Comparison of ENCODE assay signal across 20 cellular contexts in the genomic region with DNA sequence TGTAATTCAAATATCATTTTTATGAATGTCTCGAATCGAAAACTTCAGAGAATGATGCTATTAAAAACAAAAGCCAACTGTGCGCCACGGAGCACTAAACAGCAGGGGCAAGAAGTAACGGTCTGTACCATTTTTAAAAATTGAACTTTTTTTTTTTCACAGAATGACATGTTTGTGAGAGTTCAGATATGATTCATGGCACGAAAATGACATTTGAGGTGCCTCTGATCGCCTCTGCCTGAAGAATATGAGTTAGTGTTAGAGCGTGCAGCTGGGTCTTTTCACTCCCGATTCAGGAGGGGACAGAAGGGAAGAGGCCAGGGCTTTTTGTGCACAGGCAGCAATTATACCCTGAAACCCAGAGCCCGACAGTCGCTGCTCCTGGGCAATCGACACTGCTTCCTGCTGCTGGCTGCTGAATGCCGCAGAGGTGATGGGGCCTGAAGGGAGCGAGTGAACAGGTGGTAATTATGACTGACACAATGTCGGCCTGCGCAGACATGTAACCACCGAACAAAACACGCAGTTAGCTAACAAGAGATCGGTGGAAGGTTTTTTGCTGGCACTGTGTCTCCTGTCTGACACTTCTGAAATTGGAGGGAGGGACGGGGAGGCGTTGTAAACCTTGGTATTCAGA.
DNase-seq lines count a peak whose midpoint lies in the region; ATAC-seq and TF ChIP-seq lines count a peak whose summit lies in the region.
"Had no signal": no experiment of that assay in that cellular context is flagged by ENCODE, and none has a peak within 500 bp of the region (broad histone marks: within the 10 kb centered on the region; RNA-seq: fewer than 3 reads in every experiment).

No MANE protein-coding gene starts in this region.

- ATAC-seq in foreskin keratinocyte (peak; percentile 87), Right ventricle myocardium inferior (no peak), gastroesophageal sphincter (no peak)
- peak; percentile 85 for ATAC-seq in stimulated activated effector memory CD8-positive, alpha-beta T cell treated with anti-CD3 and anti-CD28 coated beads, Interleukin-12 subunit alpha, Interleukin-12 subunit beta, amount 100 ng/mL, for 72 hours
- ATAC-seq: left ventricle myocardium superior; naive thymus-derived CD4-positive, alpha-beta T cell; right cardiac atrium had no signal

- no peaks in the 10 kb centered on the region for H3K36me3 Mint-ChIP-seq in stimulated activated effector memory CD8-positive, alpha-beta T cell treated with anti-CD3 and anti-CD28 coated beads, Interleukin-12 subunit alpha, Interleukin-12 subunit beta, amount 100 ng/mL, for 72 hours
- H3K36me3 Mint-ChIP-seq in Caco-2 (ENCODE audit: insufficient read depth, unreplicated experiment): no peaks in the 10 kb centered on the region

- no peak for TF ChIP-seq CTCF in foreskin keratinocyte (conservative IDR thresholded peaks at IDR 0.05)
- no peak for TF ChIP-seq CTCF in Caco-2 (IDR thresholded peaks at IDR 0.05; ENCODE audit: insufficient read depth in 1 of 2, low read depth in 1 of 2, low read length in 1 of 2, severe bottlenecking in 1 of 2, unreplicated experiment in 1 of 2)
- no peak for TF ChIP-seq CTCF in gastroesophageal sphincter (IDR thresholded peaks at IDR 0.05)

- H3K27ac ChIP-seq in foreskin keratinocyte (no peak overlapping the region), gastroesophageal sphincter (no peak overlapping the region)
- H3K27ac ChIP-seq: ascending aorta, coronary artery, RWPE1, upper lobe of left lung had no signal

- WGBS in gastroesophageal sphincter (ENCODE audit: low coverage in 1 of 2), 2 donors: 33 to 55% methylated on average over 6 to 21 of the region's 21 CpGs

- H3K4me1 Mint-ChIP-seq in stimulated activated effector memory CD8-positive, alpha-beta T cell treated with anti-CD3 and anti-CD28 coated beads, Interleukin-12 subunit alpha, Interleukin-12 subunit beta, amount 100 ng/mL, for 72 hours: peaks cover 12% of the 10 kb centered on the region
- no peaks in the 10 kb centered on the region for H3K4me1 Mint-ChIP-seq in Caco-2 (ENCODE audit: low read depth, unreplicated experiment)
- H3K4me1 Mint-ChIP-seq: naive thymus-derived CD4-positive, alpha-beta T cell had no signal

- POLR2A ChIA-PET in Caco-2 (lab: Charles Lee): no interaction called here

- no peaks in the 10 kb centered on the region for H3K36me3 ChIP-seq in Caco-2 (ENCODE audit: control insufficient read depth, insufficient read depth, low read length)
- no peaks in the 10 kb centered on the region for H3K36me3 ChIP-seq in gastroesophageal sphincter
- H3K36me3 ChIP-seq: ascending aorta, upper lobe of left lung had no signal

- peak overlapping the region; percentile 54 for H3K4me3 Mint-ChIP-seq in stimulated activated effector memory CD8-positive, alpha-beta T cell treated with anti-CD3 and anti-CD28 coated beads, Interleukin-12 subunit alpha, Interleukin-12 subunit beta, amount 100 ng/mL, for 72 hours
- no peak overlapping the region for H3K4me3 Mint-ChIP-seq in Caco-2 (ENCODE audit: unreplicated experiment)
- H3K4me3 Mint-ChIP-seq: activated T-helper 1 cell treated with anti-CD3 and anti-CD28 coated beads, Interleukin-12 subunit alpha, Interleukin-12 subunit beta, Interleukin-2, Interleukin-4 antibody, amounts not matched to agents 30 ng/mL and 10 ng/mL and 1 ng/mL, durations not matched to agents 14 hours and 24 hours and 36 hours; naive thymus-derived CD4-positive, alpha-beta T cell had no signal

- TF ChIP-seq EP300 in gastroesophageal sphincter (IDR thresholded peaks at IDR 0.05): no peak

- CTCF ChIA-PET in Caco-2 (lab: Charles Lee): no interaction called here

- no peak for TF ChIP-seq POLR2A in gastroesophageal sphincter (IDR thresholded peaks at IDR 0.05)

- H3K27ac Mint-ChIP-seq in stimulated activated effector memory CD8-positive, alpha-beta T cell treated with anti-CD3 and anti-CD28 coated beads, Interleukin-12 subunit alpha, Interleukin-12 subunit beta, amount 100 ng/mL, for 72 hours: peak overlapping the region; percentile 47
- no peak overlapping the region for H3K27ac Mint-ChIP-seq in Caco-2 (ENCODE audit: unreplicated experiment)
- H3K27ac Mint-ChIP-seq: activated T-helper 1 cell treated with anti-CD3 and anti-CD28 coated beads, Interleukin-12 subunit alpha, Interleukin-12 subunit beta, Interleukin-2, Interleukin-4 antibody, amounts not matched to agents 30 ng/mL and 10 ng/mL and 1 ng/mL, durations not matched to agents 14 hours and 24 hours and 36 hours; naive thymus-derived CD4-positive, alpha-beta T cell had no signal

- intact Hi-C loops in Caco-2 (cut with micrococcal nuclease; ENCODE audit: unreplicated experiment) (no loop called here), Right ventricle myocardium inferior (cut with DNase I) (no loop called here)

- no TSS peak for BruUV-seq in Caco-2 (replicated peaks; lab: Mats Ljungman, UMichigan)

- H3K4me1 ChIP-seq in foreskin keratinocyte (no peaks in the 10 kb centered on the region), Caco-2 (no peaks in the 10 kb centered on the region), gastroesophageal sphincter (no peaks in the 10 kb centered on the region)
- H3K4me1 ChIP-seq: ascending aorta, upper lobe of left lung had no signal

- peaks cover 5% of the 10 kb centered on the region for H3K27me3 Mint-ChIP-seq in Caco-2 (ENCODE audit: insufficient read depth, unreplicated experiment)
- H3K27me3 Mint-ChIP-seq: CD4-positive, alpha-beta memory T cell; naive thymus-derived CD4-positive, alpha-beta T cell had no signal

- no peaks in the 10 kb centered on the region for H3K27me3 ChIP-seq in foreskin keratinocyte
- H3K27me3 ChIP-seq in Caco-2 (replicated peaks; ENCODE audit: control insufficient read depth, insufficient read depth, low read length): no peaks in the 10 kb centered on the region
- no peaks in the 10 kb centered on the region for H3K27me3 ChIP-seq in gastroesophageal sphincter
- H3K27me3 ChIP-seq: ascending aorta, upper lobe of left lung had no signal

- H3K9me3 ChIP-seq in Caco-2 (no peaks in the 10 kb centered on the region), gastroesophageal sphincter (no peaks in the 10 kb centered on the region)
- H3K9me3 ChIP-seq: ascending aorta, upper lobe of left lung had no signal

- DNase-seq in NCI-H2081 (lab: John Stamatoyannopoulos, UW) (peak; percentile 2 to 64), NCI-H2081 treated with DMSO at 0.1 percent for 48 hours (lab: John Stamatoyannopoulos, UW) (no peak), NCI-H345 treated with DMSO at 0.1 percent for 48 hours (lab: John Stamatoyannopoulos, UW; ENCODE audit: unreplicated experiment) (peak; percentile 37), foreskin keratinocyte (peak; percentile 31 to 73), Caco-2 (no peak), Right ventricle myocardium inferior (ENCODE audit: missing footprints) (no peak)
- DNase-seq in stimulated activated effector memory CD8-positive, alpha-beta T cell treated with anti-CD3 and anti-CD28 coated beads, Interleukin-12 subunit alpha, Interleukin-12 subunit beta, amount 100 ng/mL, for 72 hours (ENCODE audit: low spot score in 2 of 2): no peak
- DNase-seq: 8988T; CD4-positive, alpha-beta memory T cell; left ventricle myocardium superior; naive thymus-derived CD4-positive, alpha-beta T cell; NCI-H524; right cardiac atrium; stimulated activated CD4-positive, alpha-beta T cell treated with anti-CD3 and anti-CD28 coated beads, Interleukin-4, amount 100 ng/mL, for 1 hour; upper lobe of left lung had no signal

- H3K4me3 ChIP-seq in Caco-2 (ENCODE audit: low read depth, low read length): no peak overlapping the region
- no peak overlapping the region for H3K4me3 ChIP-seq in gastroesophageal sphincter
- H3K4me3 ChIP-seq: ascending aorta, coronary artery, upper lobe of left lung had no signal

- H3K9me3 Mint-ChIP-seq in stimulated activated effector memory CD8-positive, alpha-beta T cell treated with anti-CD3 and anti-CD28 coated beads, Interleukin-12 subunit alpha, Interleukin-12 subunit beta, amount 100 ng/mL, for 72 hours: no peaks in the 10 kb centered on the region
- no peaks in the 10 kb centered on the region for H3K9me3 Mint-ChIP-seq in Caco-2 (ENCODE audit: unreplicated experiment)
- H3K9me3 Mint-ChIP-seq: activated T-helper 1 cell treated with anti-CD3 and anti-CD28 coated beads, Interleukin-12 subunit alpha, Interleukin-12 subunit beta, Interleukin-2, Interleukin-4 antibody, amounts not matched to agents 30 ng/mL and 10 ng/mL and 1 ng/mL, durations not matched to agents 14 hours and 24 hours and 36 hours had no signal

Comparison
In these comparisons a context has a peak if more than half of its experiments do, and no peak if none do; other contexts are left out.
1. DNase-seq: peak in NCI-H2081 (2 of 2), NCI-H345 treated with DMSO at 0.1 percent for 48 hours (single experiment) and foreskin keratinocyte (2 of 2); none in NCI-H2081 treated with DMSO at 0.1 percent for 48 hours (single experiment), stimulated activated effector memory CD8-positive, alpha-beta T cell treated with anti-CD3 and anti-CD28 coated beads, Interleukin-12 subunit alpha, Interleukin-12 subunit beta, amount 100 ng/mL, for 72 hours (0 of 2), Caco-2 (0 of 2) and Right ventricle myocardium inferior (single experiment).
2. ATAC-seq: peak in foreskin keratinocyte (single experiment) and stimulated activated effector memory CD8-positive, alpha-beta T cell treated with anti-CD3 and anti-CD28 coated beads, Interleukin-12 subunit alpha, Interleukin-12 subunit beta, amount 100 ng/mL, for 72 hours (single experiment); none in Right ventricle myocardium inferior (single experiment) and gastroesophageal sphincter (single experiment).